In genomic region chr3:189071452-189071851, GRCh38 we compare ENCODE assay signal across 8 cellular contexts.
A peak's percentile ranks its signal among the peaks of the same experiment; 100 is the strongest.
DNase-seq lines count a peak whose midpoint lies in the region; ATAC-seq, FAIRE-seq and TF ChIP-seq lines count a peak whose summit lies in the region.

No MANE protein-coding gene starts in this region.

- peaks cover 3% of the 10 kb centered on the region for H3K27me3 ChIP-seq in bronchial epithelial cell (ENCODE audit: control insufficient read depth, insufficient read depth, low read length)

- no peak for FAIRE-seq in bronchial epithelial cell (lab: Jason Lieb, UNC)

- TF ChIP-seq CTCF in bronchial epithelial cell (IDR thresholded peaks at IDR 0.05; ENCODE audit: insufficient read depth, low read length, severe bottlenecking) (no peak), OCI-LY7 (conservative IDR thresholded peaks at IDR 0.05; ENCODE audit: low read length) (no peak)

- H2AFZ ChIP-seq in OCI-LY7 (ENCODE audit: low read length) = no peak overlapping the region

- H4K20me1 ChIP-seq in OCI-LY7 (ENCODE audit: insufficient read depth, low read length) = no peaks in the 10 kb centered on the region

- no TSS peak for BruUV-seq in OCI-LY7 (replicated peaks; lab: Mats Ljungman, UMichigan)

- no peak overlapping the region for H3K27ac ChIP-seq in OCI-LY7 (ENCODE audit: low read depth, low read length, poor library complexity, severe bottlenecking)

- DNase-seq in ELR (ENCODE audit: low read depth) (peak; percentile 45), M059J (ENCODE audit: low read depth) (peak; percentile 67), bronchial epithelial cell (ENCODE audit: low read depth) (peak; percentile 86), NCI-H2029 treated with DMSO at 0.1 percent for 48 hours (lab: John Stamatoyannopoulos, UW) (no peak), occipital lobe (lab: John Stamatoyannopoulos, UW) (no peak), anterior cingulate cortex (lab: John Stamatoyannopoulos, UW) (no peak), OCI-LY7 (ENCODE audit: low spot score) (no peak)

- POLR2A ChIA-PET in OCI-LY7 (lab: Charles Lee) = interaction anchor here (0.6 kb wide), 1 partner anchor 1449 kb away, joined by 3 read pairs; no protein-coding TSS in a partner anchor

- CTCF ChIA-PET in OCI-LY7 (lab: Charles Lee; ENCODE audit: unreplicated experiment) = no interaction called here

- H3K9me3 ChIP-seq in OCI-LY7 (ENCODE audit: low read length) = no peaks in the 10 kb centered on the region

- no peaks in the 10 kb centered on the region for H3K9me2 ChIP-seq in OCI-LY7 (ENCODE audit: insufficient read depth, low read length)

- H3K4me3 ChIP-seq in bronchial epithelial cell (ENCODE audit: low read depth, low read length) = no peak overlapping the region
- H3K4me3 ChIP-seq in OCI-LY7 (ENCODE audit: low read depth, low read length, poor library complexity, severe bottlenecking) = no peak overlapping the region

- no peak overlapping the region for H3K4me2 ChIP-seq in OCI-LY7 (ENCODE audit: low read length)

- intact Hi-C loops in OCI-LY7 (cut with micrococcal nuclease; ENCODE audit: unreplicated experiment) = no loop called here

- ATAC-seq in GM21515 (IDR thresholded peaks at IDR 0.05; ENCODE audit: unreplicated experiment) = peak; percentile 56

- no peaks in the 10 kb centered on the region for H3K79me2 ChIP-seq in OCI-LY7 (ENCODE audit: insufficient read depth, low read depth, low read length)

- no peaks in the 10 kb centered on the region for H3K36me3 ChIP-seq in bronchial epithelial cell (ENCODE audit: control insufficient read depth, insufficient read depth, low read length)
- H3K36me3 ChIP-seq in OCI-LY7 (ENCODE audit: insufficient read depth, low read length) = no peaks in the 10 kb centered on the region

- no peaks in the 10 kb centered on the region for H3K4me1 ChIP-seq in OCI-LY7 (ENCODE audit: insufficient read depth, low read length, poor library complexity, severe bottlenecking)

Comparison
In these comparisons a context has a peak if more than half of its experiments do, and no peak if none do; other contexts are left out.
1. DNase-seq: peak in ELR (single experiment), M059J (single experiment) and bronchial epithelial cell (single experiment); none in NCI-H2029 treated with DMSO at 0.1 percent for 48 hours (single experiment), occipital lobe (single experiment), anterior cingulate cortex (0 of 58) and OCI-LY7 (single experiment).